7 cellular contexts compared by ENCODE assay signal in the genomic region with DNA sequence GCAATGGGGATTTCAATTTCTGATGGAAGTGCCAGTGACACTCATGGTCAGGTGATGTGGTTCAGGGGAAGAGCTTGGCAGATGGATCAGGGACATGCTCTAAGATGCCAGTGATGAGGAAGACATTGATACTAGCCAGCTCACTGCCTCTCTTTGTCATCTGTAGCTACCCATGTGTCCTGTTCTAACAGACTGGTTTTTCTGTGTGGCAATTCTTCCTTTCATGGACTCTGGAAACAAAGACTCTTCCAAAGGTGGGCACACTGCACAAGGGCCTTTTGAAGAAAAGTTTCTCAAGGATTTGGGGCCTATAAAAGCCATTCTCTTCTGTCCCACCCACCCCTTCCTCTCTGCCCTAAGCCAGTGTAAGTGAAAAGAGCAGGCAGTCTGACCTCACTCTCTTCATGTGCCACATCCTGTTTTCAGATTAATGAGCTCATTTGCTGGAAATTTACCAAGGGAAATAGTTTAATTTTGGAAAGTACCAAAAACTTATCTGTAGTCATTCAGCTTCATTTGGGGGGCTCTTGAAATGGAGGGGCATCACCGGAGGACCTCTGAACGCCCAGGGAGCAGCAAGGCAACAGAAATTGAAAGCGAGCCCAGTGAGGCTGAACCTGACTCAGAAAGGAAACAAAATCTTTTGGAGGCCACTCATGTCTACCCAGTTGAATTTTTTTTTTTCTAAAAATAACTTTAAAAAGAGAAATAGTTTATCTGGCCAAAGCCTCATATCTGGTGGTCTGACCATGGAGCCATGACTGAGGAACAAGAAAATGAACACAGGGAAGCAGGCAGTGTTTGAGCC. TPM values are rescaled to one million over a fixed set of nuclear protein-coding genes. Genes with fewer than 3 reads are reported as not detected.
A peak's percentile ranks its signal among the peaks of the same experiment; 100 is the strongest.
DNase-seq lines count a peak whose midpoint lies in the region; ATAC-seq and TF ChIP-seq lines count a peak whose summit lies in the region.

No MANE protein-coding gene starts in this region.

- TF ChIP-seq CTCF in esophagus squamous epithelium (IDR thresholded peaks at IDR 0.05) (no peak), smooth muscle cell (IDR thresholded peaks at IDR 0.05; ENCODE audit: borderline replicate concordance, insufficient read depth, poor library complexity, severe bottlenecking) (no peak)

- H3K4me3 ChIP-seq in esophagus squamous epithelium: no peak overlapping the region
- H3K4me3 ChIP-seq in smooth muscle cell: no peak overlapping the region

- TF ChIP-seq POLR2A in GM15510 (IDR thresholded peaks at IDR 0.05; ENCODE audit: borderline replicate concordance, extremely low read depth, insufficient read length) (peak; percentile 28), esophagus squamous epithelium (IDR thresholded peaks at IDR 0.05) (peak in 1 of 4 donors; percentile 38)

- H4K20me1 ChIP-seq in smooth muscle cell (ENCODE audit: low read depth): no peaks in the 10 kb centered on the region

- CTCF ChIA-PET in activated CD4-positive, alpha-beta memory T cell treated with anti-CD3 and anti-CD28 coated beads, Interleukin-2, amount 10 ng/mL, durations not matched to agents 7 days and 5 days (lab: Charles Lee): interaction anchor here (0.7 to 8.0 kb wide), 11 partner anchors 10 to 190 kb away, joined by 3 to 66 read pairs (median 3); a partner anchor contains a TSS

- H3K27ac ChIP-seq in esophagus squamous epithelium: peak overlapping the region; percentile 69 to 97 (median 94)
- H3K27ac ChIP-seq in smooth muscle cell (ENCODE audit: low read depth): peak overlapping the region; percentile 84

- H3K9ac ChIP-seq in smooth muscle cell (ENCODE audit: low read depth): peak overlapping the region; percentile 25

- peak overlapping the region; percentile 68 for H3K4me3 Mint-ChIP-seq in activated CD4-positive, alpha-beta memory T cell treated with anti-CD3 and anti-CD28 coated beads, Interleukin-2, amount 10 ng/mL, durations not matched to agents 7 days and 5 days

- peak overlapping the region; percentile 98 for H3K27ac Mint-ChIP-seq in activated CD4-positive, alpha-beta memory T cell treated with anti-CD3 and anti-CD28 coated beads, Interleukin-2, amount 10 ng/mL, durations not matched to agents 7 days and 5 days

- H3K4me1 Mint-ChIP-seq in activated CD4-positive, alpha-beta memory T cell treated with anti-CD3 and anti-CD28 coated beads, Interleukin-2, amount 10 ng/mL, durations not matched to agents 7 days and 5 days: peaks cover 86% of the 10 kb centered on the region

- POLR2A ChIA-PET in activated CD4-positive, alpha-beta memory T cell treated with anti-CD3 and anti-CD28 coated beads, Interleukin-2, amount 10 ng/mL, durations not matched to agents 7 days and 5 days (lab: Charles Lee): interaction anchor here (0.6 to 26.0 kb wide), 13 partner anchors 10 to 202 kb away, joined by 3 to 1205 read pairs (median 5); a partner anchor contains a TSS

- no peaks in the 10 kb centered on the region for H3K36me3 ChIP-seq in esophagus squamous epithelium
- H3K36me3 ChIP-seq in smooth muscle cell (ENCODE audit: low read depth): no peaks in the 10 kb centered on the region

- H3K27me3 ChIP-seq in esophagus squamous epithelium (no peaks in the 10 kb centered on the region), smooth muscle cell (ENCODE audit: low read depth) (no peaks in the 10 kb centered on the region)

- 6 to 18% methylated on average over 3 of the region's 3 CpGs for WGBS in esophagus squamous epithelium, 2 donors
- 58% methylated on average over 3 of the region's 3 CpGs for WGBS in smooth muscle cell (ENCODE audit: low lambda C conversion rate)

- H2AFZ ChIP-seq in smooth muscle cell (ENCODE audit: low read depth): peak overlapping the region; percentile 52

- H3K36me3 Mint-ChIP-seq in activated CD4-positive, alpha-beta memory T cell treated with anti-CD3 and anti-CD28 coated beads, Interleukin-2, amount 10 ng/mL, durations not matched to agents 7 days and 5 days (ENCODE audit: low read depth): peaks cover 10% of the 10 kb centered on the region

- ATAC-seq in GM21619 (IDR thresholded peaks at IDR 0.05; ENCODE audit: unreplicated experiment): peak; percentile 39

- H3K4me2 ChIP-seq in smooth muscle cell: peak overlapping the region; percentile 20

- DNase-seq in Kasumi-1 (lab: John Stamatoyannopoulos, UW) (peak; percentile 59), esophagus squamous epithelium (lab: John Stamatoyannopoulos, UW) (no peak), smooth muscle cell (lab: John Stamatoyannopoulos, UW; ENCODE audit: unreplicated experiment) (no peak), HK-2 (ENCODE audit: unreplicated experiment) (no peak)
- peak; percentile 63 for DNase-seq in activated CD4-positive, alpha-beta memory T cell treated with anti-CD3 and anti-CD28 coated beads, Interleukin-2, amount 10 ng/mL, durations not matched to agents 7 days and 5 days

- H3K9me3 ChIP-seq in esophagus squamous epithelium (no peaks in the 10 kb centered on the region), smooth muscle cell (replicated peaks; ENCODE audit: low read depth) (no peaks in the 10 kb centered on the region)

- intact Hi-C loops in esophagus squamous epithelium (cut with DNase I): no loop called here

- no peaks in the 10 kb centered on the region for H3K27me3 Mint-ChIP-seq in activated CD4-positive, alpha-beta memory T cell treated with anti-CD3 and anti-CD28 coated beads, Interleukin-2, amount 10 ng/mL, durations not matched to agents 7 days and 5 days

- peaks cover 27% of the 10 kb centered on the region for H3F3A ChIP-seq in smooth muscle cell (ENCODE audit: low read depth)

- no peaks in the 10 kb centered on the region for H3K79me2 ChIP-seq in smooth muscle cell (ENCODE audit: low read depth)

- H3K4me1 ChIP-seq in esophagus squamous epithelium (peaks cover 31 to 84% (median 67%) of the 10 kb centered on the region in 3 donors), smooth muscle cell (ENCODE audit: low read depth) (peaks cover 16% of the 10 kb centered on the region)

- no peaks in the 10 kb centered on the region for H3K9me3 Mint-ChIP-seq in activated CD4-positive, alpha-beta memory T cell treated with anti-CD3 and anti-CD28 coated beads, Interleukin-2, amount 10 ng/mL, durations not matched to agents 7 days and 5 days

RNA-seq across cellular contexts. Expression of a gene that starts 4.9 kb away (rescaled TPM):
- total RNA-seq in activated CD4-positive, alpha-beta memory T cell treated with anti-CD3 and anti-CD28 coated beads, Interleukin-2, amount 10 ng/mL, durations not matched to agents 7 days and 5 days: 10 to 100 TPM; 73.6 to 74.3 TPM
- total RNA-seq in esophagus squamous epithelium (1 to 10 TPM; 2.5 to 5.7 (median 2.8) TPM), smooth muscle cell (5.4 and 5.9 TPM in 2 replicates)
- polyA plus RNA-seq in smooth muscle cell: 2.9 and 4.6 TPM in 2 replicates

RNA-seq across cellular contexts. Expression of a gene that starts 54.5 kb away (rescaled TPM):
- total RNA-seq in activated CD4-positive, alpha-beta memory T cell treated with anti-CD3 and anti-CD28 coated beads, Interleukin-2, amount 10 ng/mL, durations not matched to agents 7 days and 5 days: 100 to 1,000 TPM; 229 TPM
- total RNA-seq in esophagus squamous epithelium: 10 to 100 TPM; 12.8 to 40.0 (median 30.9) TPM
- 18.2 and 19.3 TPM in 2 replicates for total RNA-seq in smooth muscle cell
- 14.1 and 16.0 TPM in 2 replicates for polyA plus RNA-seq in smooth muscle cell

Comparison
In these comparisons a context has a peak if more than half of its experiments do, and no peak if none do; other contexts are left out.
1. DNase-seq: peak in Kasumi-1 (2 of 2) and activated CD4-positive, alpha-beta memory T cell treated with anti-CD3 and anti-CD28 coated beads, Interleukin-2, amount 10 ng/mL, durations not matched to agents 7 days and 5 days (single experiment); none in esophagus squamous epithelium (single experiment), smooth muscle cell (single experiment) and HK-2 (single experiment).
2. RNA of a gene that starts 4.9 kb away (total RNA-seq): 73.6 to 74.3 TPM in activated CD4-positive, alpha-beta memory T cell treated with anti-CD3 and anti-CD28 coated beads, Interleukin-2, amount 10 ng/mL, durations not matched to agents 7 days and 5 days; 5.4 to 5.9 TPM in smooth muscle cell and 2.5 to 5.7 TPM in esophagus squamous epithelium; every median in the first group is over 10 times any median in the second.
3. RNA of a gene that starts 54.5 kb away (total RNA-seq): 229 TPM in activated CD4-positive, alpha-beta memory T cell treated with anti-CD3 and anti-CD28 coated beads, Interleukin-2, amount 10 ng/mL, durations not matched to agents 7 days and 5 days; 12.8 to 40.0 TPM in esophagus squamous epithelium and 18.2 to 19.3 TPM in smooth muscle cell; every median in the first group is over 4 times any median in the second.